1 cellular context compared by ENCODE assay signal in genomic region chr10:23438547-23439451, GRCh38.
TF ChIP-seq lines count a peak whose summit lies in the region.

A gene with protein sequence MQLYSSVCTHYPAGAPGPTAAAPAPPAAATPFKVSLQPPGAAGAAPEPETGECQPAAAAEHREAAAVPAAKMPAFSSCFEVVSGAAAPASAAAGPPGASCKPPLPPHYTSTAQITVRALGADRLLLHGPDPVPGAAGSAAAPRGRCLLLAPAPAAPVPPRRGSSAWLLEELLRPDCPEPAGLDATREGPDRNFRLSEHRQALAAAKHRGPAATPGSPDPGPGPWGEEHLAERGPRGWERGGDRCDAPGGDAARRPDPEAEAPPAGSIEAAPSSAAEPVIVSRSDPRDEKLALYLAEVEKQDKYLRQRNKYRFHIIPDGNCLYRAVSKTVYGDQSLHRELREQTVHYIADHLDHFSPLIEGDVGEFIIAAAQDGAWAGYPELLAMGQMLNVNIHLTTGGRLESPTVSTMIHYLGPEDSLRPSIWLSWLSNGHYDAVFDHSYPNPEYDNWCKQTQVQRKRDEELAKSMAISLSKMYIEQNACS (plus strand): TSS chr10:23439075. CDS start chr10:23439458, 383 bp downstream.

TF ChIP-seq in HepG2, 621 proteins besides CTCF, POLR2A, EP300 and RAD21 (continued from another document and continues in another):
- TF ChIP-seq, protein P1, sequence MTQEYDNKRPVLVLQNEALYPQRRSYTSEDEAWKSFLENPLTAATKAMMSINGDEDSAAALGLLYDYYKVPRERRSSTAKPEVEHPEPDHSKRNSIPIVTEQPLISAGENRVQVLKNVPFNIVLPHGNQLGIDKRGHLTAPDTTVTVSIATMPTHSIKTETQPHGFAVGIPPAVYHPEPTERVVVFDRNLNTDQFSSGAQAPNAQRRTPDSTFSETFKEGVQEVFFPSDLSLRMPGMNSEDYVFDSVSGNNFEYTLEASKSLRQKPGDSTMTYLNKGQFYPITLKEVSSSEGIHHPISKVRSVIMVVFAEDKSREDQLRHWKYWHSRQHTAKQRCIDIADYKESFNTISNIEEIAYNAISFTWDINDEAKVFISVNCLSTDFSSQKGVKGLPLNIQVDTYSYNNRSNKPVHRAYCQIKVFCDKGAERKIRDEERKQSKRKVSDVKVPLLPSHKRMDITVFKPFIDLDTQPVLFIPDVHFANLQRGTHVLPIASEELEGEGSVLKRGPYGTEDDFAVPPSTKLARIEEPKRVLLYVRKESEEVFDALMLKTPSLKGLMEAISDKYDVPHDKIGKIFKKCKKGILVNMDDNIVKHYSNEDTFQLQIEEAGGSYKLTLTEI (CRISPR knock-in tag; conservative IDR thresholded peaks at IDR 0.05): no peak
- TF ChIP-seq ZNF180 (CRISPR knock-in tag; IDR thresholded peaks at IDR 0.05; ENCODE audit: borderline replicate concordance, low read depth) (no peak), SRF (IDR thresholded peaks at IDR 0.05; ENCODE audit: low read depth, low read length) (no peak), ETV6 (CRISPR knock-in tag; conservative IDR thresholded peaks at IDR 0.05) (no peak), STAG1 (CRISPR knock-in tag; IDR thresholded peaks at IDR 0.05) (no peak), ZFP91 (CRISPR knock-in tag; IDR thresholded peaks at IDR 0.05; ENCODE audit: borderline replicate concordance) (peak; percentile 65), THAP11 (CRISPR knock-in tag; IDR thresholded peaks at IDR 0.05) (0 out of 2 replicates have a peak, but pooled peaks have one; percentile 22), PRDM10 (CRISPR knock-in tag; IDR thresholded peaks at IDR 0.05; ENCODE audit: low read depth) (no peak), GLI4 (CRISPR knock-in tag; IDR thresholded peaks at IDR 0.05; ENCODE audit: borderline replicate concordance) (no peak), ARNTL (CRISPR knock-in tag; IDR thresholded peaks at IDR 0.05) (peak; percentile 84), KDM2A (CRISPR knock-in tag; IDR thresholded peaks at IDR 0.05; ENCODE audit: borderline replicate concordance, low read depth) (peak; percentile 45; the same call in 1 of the 2 replicates), ZKSCAN5 (CRISPR knock-in tag; IDR thresholded peaks at IDR 0.05) (no peak), ZNF616 (CRISPR knock-in tag; IDR thresholded peaks at IDR 0.05; ENCODE audit: low read depth) (no peak), U2AF1 (optimal IDR thresholded peaks at IDR 0.05; ENCODE audit: low read depth, low read length) (no peak), MAFF (IDR thresholded peaks at IDR 0.05; ENCODE audit: low read depth, low read length) (no peak), BRD4 (CRISPR knock-in tag; IDR thresholded peaks at IDR 0.05) (no peak), NR2F6 (IDR thresholded peaks at IDR 0.05) (no peak), NR2F6 (CRISPR knock-in tag; IDR thresholded peaks at IDR 0.05) (no peak), TSC22D2 (CRISPR knock-in tag; IDR thresholded peaks at IDR 0.05; ENCODE audit: borderline replicate concordance) (no peak), ARHGAP35 (CRISPR knock-in tag; IDR thresholded peaks at IDR 0.05; ENCODE audit: borderline replicate concordance) (no peak), CREM (IDR thresholded peaks at IDR 0.05) (no peak), CREM (CRISPR knock-in tag; IDR thresholded peaks at IDR 0.05) (no peak), ZNF232 (CRISPR knock-in tag; IDR thresholded peaks at IDR 0.05; ENCODE audit: borderline replicate concordance) (no peak), EEA1 (CRISPR knock-in tag; IDR thresholded peaks at IDR 0.05; ENCODE audit: borderline replicate concordance) (no peak), RFX1 (IDR thresholded peaks at IDR 0.05) (no peak), SRSF9 (IDR thresholded peaks at IDR 0.05; ENCODE audit: borderline replicate concordance, insufficient read depth, low read depth, low read length, poor library complexity, severe bottlenecking) (no peak), KLF11 (CRISPR knock-in tag; IDR thresholded peaks at IDR 0.05) (no peak), NFE2L2 (IDR thresholded peaks at IDR 0.05; ENCODE audit: low read length) (no peak), ZZZ3 (CRISPR knock-in tag; IDR thresholded peaks at IDR 0.05; ENCODE audit: borderline replicate concordance) (no peak), ZNF550 (CRISPR knock-in tag; IDR thresholded peaks at IDR 0.05; ENCODE audit: borderline replicate concordance) (no peak), RBFOX2 (IDR thresholded peaks at IDR 0.05; ENCODE audit: low read depth, low read length) (peak; percentile 70), NFKBIZ (CRISPR knock-in tag; IDR thresholded peaks at IDR 0.05) (no peak), HOXA7 (CRISPR knock-in tag; IDR thresholded peaks at IDR 0.05) (no peak), SIX4 (CRISPR knock-in tag; IDR thresholded peaks at IDR 0.05) (no peak), PHF21A (CRISPR knock-in tag; IDR thresholded peaks at IDR 0.05) (no peak), FOXJ3 (CRISPR knock-in tag; IDR thresholded peaks at IDR 0.05; ENCODE audit: borderline replicate concordance) (no peak), ZFP36 (IDR thresholded peaks at IDR 0.05; ENCODE audit: borderline replicate concordance, low read depth, low read length, partially characterized antibody) (no peak), ZBTB10 (CRISPR knock-in tag; IDR thresholded peaks at IDR 0.05; ENCODE audit: borderline replicate concordance) (no peak), HCFC1 (IDR thresholded peaks at IDR 0.05; ENCODE audit: low read depth, low read length) (no peak), MTERF4 (CRISPR knock-in tag; IDR thresholded peaks at IDR 0.05) (no peak), ZNF383 (CRISPR knock-in tag; IDR thresholded peaks at IDR 0.05; ENCODE audit: borderline replicate concordance) (no peak), ZNF670 (CRISPR knock-in tag; IDR thresholded peaks at IDR 0.05; ENCODE audit: borderline replicate concordance) (no peak), RARA (CRISPR knock-in tag; IDR thresholded peaks at IDR 0.05) (no peak)
- TF ChIP-seq, protein P2, sequence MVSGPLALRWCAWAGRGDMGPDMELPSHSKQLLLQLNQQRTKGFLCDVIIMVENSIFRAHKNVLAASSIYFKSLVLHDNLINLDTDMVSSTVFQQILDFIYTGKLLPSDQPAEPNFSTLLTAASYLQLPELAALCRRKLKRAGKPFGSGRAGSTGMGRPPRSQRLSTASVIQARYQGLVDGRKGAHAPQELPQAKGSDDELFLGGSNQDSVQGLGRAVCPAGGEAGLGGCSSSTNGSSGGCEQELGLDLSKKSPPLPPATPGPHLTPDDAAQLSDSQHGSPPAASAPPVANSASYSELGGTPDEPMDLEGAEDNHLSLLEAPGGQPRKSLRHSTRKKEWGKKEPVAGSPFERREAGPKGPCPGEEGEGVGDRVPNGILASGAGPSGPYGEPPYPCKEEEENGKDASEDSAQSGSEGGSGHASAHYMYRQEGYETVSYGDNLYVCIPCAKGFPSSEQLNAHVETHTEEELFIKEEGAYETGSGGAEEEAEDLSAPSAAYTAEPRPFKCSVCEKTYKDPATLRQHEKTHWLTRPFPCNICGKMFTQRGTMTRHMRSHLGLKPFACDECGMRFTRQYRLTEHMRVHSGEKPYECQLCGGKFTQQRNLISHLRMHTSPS (CRISPR knock-in tag; IDR thresholded peaks at IDR 0.05; ENCODE audit: low read depth): peak; percentile 51; the same call in 1 of the 2 replicates
- TF ChIP-seq, protein P3, sequence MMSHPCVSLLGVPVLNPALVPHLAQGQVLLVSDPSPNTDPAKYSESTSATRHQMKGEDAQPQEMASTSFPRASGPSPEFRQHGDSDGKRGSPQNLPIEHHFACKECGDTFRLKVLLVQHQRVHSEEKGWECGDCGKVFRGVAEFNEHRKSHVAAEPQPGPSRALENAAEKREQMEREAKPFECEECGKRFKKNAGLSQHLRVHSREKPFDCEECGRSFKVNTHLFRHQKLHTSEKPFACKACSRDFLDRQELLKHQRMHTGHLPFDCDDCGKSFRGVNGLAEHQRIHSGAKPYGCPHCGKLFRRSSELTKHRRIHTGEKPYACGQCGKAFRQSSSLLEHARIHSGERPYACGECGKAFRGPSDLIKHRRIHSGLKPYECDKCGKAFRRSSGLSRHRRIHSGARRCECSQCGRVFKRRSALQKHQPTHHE (CRISPR knock-in tag; IDR thresholded peaks at IDR 0.05; ENCODE audit: borderline replicate concordance): no peak
- TF ChIP-seq, protein P4, sequence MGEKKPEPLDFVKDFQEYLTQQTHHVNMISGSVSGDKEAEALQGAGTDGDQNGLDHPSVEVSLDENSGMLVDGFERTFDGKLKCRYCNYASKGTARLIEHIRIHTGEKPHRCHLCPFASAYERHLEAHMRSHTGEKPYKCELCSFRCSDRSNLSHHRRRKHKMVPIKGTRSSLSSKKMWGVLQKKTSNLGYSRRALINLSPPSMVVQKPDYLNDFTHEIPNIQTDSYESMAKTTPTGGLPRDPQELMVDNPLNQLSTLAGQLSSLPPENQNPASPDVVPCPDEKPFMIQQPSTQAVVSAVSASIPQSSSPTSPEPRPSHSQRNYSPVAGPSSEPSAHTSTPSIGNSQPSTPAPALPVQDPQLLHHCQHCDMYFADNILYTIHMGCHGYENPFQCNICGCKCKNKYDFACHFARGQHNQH (CRISPR knock-in tag; IDR thresholded peaks at IDR 0.05): no peak
